1 cellular context compared by ENCODE assay signal in the genomic region with DNA sequence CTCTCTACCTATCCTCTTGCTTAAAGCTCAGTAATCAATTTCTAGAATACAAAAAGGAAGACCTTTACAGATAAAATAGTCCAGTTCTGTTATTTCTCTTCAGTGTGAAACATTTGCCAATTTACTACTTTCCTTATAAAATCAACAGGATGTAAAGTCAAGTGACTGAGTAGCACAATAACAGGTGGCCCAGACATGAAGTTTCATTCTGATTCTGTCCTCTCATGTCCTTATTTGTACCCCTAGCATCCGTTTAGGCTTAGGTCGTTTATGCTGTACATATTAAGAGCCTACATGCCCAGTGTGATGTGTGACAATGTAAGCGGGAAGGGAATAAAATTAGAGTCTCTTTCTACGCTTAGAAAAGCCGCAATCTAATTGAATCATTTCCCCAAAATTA.
A peak's percentile ranks its signal among the peaks of the same experiment; 100 is the strongest.
TF ChIP-seq lines count a peak whose summit lies in the region.

No MANE protein-coding gene starts in this region.

TF ChIP-seq in GM12878, 131 proteins besides CTCF, POLR2A, EP300 and RAD21 (continued from another document and continues in another):
- TF ChIP-seq, protein P1, sequence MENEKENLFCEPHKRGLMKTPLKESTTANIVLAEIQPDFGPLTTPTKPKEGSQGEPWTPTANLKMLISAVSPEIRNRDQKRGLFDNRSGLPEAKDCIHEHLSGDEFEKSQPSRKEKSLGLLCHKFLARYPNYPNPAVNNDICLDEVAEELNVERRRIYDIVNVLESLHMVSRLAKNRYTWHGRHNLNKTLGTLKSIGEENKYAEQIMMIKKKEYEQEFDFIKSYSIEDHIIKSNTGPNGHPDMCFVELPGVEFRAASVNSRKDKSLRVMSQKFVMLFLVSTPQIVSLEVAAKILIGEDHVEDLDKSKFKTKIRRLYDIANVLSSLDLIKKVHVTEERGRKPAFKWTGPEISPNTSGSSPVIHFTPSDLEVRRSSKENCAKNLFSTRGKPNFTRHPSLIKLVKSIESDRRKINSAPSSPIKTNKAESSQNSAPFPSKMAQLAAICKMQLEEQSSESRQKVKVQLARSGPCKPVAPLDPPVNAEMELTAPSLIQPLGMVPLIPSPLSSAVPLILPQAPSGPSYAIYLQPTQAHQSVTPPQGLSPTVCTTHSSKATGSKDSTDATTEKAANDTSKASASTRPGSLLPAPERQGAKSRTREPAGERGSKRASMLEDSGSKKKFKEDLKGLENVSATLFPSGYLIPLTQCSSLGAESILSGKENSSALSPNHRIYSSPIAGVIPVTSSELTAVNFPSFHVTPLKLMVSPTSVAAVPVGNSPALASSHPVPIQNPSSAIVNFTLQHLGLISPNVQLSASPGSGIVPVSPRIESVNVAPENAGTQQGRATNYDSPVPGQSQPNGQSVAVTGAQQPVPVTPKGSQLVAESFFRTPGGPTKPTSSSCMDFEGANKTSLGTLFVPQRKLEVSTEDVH (IDR thresholded peaks at IDR 0.05; ENCODE audit: low read depth, partially characterized antibody): no peak
- TF ChIP-seq NR2C2 (IDR thresholded peaks at IDR 0.05; ENCODE audit: borderline replicate concordance, control insufficient read depth, insufficient read length, low read depth) (no peak), SUZ12 (IDR thresholded peaks at IDR 0.05; ENCODE audit: unreplicated experiment) (no peak), FOS (IDR thresholded peaks at IDR 0.05; ENCODE audit: borderline replicate concordance, extremely low read depth, insufficient read length) (no peak), SUPT20H (IDR thresholded peaks at IDR 0.05; ENCODE audit: borderline replicate concordance, control insufficient read depth, low read depth, low read length) (no peak), KDM1A (IDR thresholded peaks at IDR 0.05; ENCODE audit: borderline replicate concordance) (no peak), BCL3 (IDR thresholded peaks at IDR 0.05; ENCODE audit: borderline replicate concordance, insufficient read depth, low read depth, low read length, poor library complexity, severe bottlenecking) (no peak), ZZZ3 (IDR thresholded peaks at IDR 0.05; ENCODE audit: control insufficient read depth, insufficient read length, low read depth) (no peak), BMI1 (IDR thresholded peaks at IDR 0.05; ENCODE audit: borderline replicate concordance) (no peak), MTA3 (IDR thresholded peaks at IDR 0.05; ENCODE audit: borderline replicate concordance, low read length) (no peak), CUX1 (IDR thresholded peaks at IDR 0.05; ENCODE audit: insufficient replicate concordance, low read depth, low read length) (no peak), CREM (IDR thresholded peaks at IDR 0.05; ENCODE audit: low read depth) (peak; percentile 31), ZBED1 (IDR thresholded peaks at IDR 0.05; ENCODE audit: borderline replicate concordance) (no peak), E2F4 (IDR thresholded peaks at IDR 0.05; ENCODE audit: low read depth, low read length) (no peak), RFX5 (IDR thresholded peaks at IDR 0.05; ENCODE audit: low read depth, low read length) (no peak), KAT2A (conservative IDR thresholded peaks at IDR 0.05; ENCODE audit: control insufficient read depth, low read depth, low read length) (no peak), PML (IDR thresholded peaks at IDR 0.05; ENCODE audit: low read length) (no peak), MEF2A (IDR thresholded peaks at IDR 0.05; ENCODE audit: insufficient read depth, low read depth, low read length) (no peak), CEBPB (IDR thresholded peaks at IDR 0.05; ENCODE audit: borderline replicate concordance in 1 of 2, low read depth in 2 of 2, low read length in 2 of 2) (no peak), ASH2L (IDR thresholded peaks at IDR 0.05; ENCODE audit: borderline replicate concordance, low read depth) (no peak), CHD2 (IDR thresholded peaks at IDR 0.05; ENCODE audit: borderline replicate concordance, low read depth, low read length) (peak; percentile 42; the same call in 1 of the 2 replicates), SMARCA5 (IDR thresholded peaks at IDR 0.05) (no peak), ZSCAN29 (IDR thresholded peaks at IDR 0.05) (no peak), MTA2 (IDR thresholded peaks at IDR 0.05; ENCODE audit: low read depth) (peak; percentile 47), ZNF207 (IDR thresholded peaks at IDR 0.05; ENCODE audit: borderline replicate concordance) (no peak), SPI1 (IDR thresholded peaks at IDR 0.05; ENCODE audit: borderline replicate concordance, insufficient read depth, low read depth, low read length) (0 out of 2 replicates have a peak, but pooled peaks have one; percentile 2), FOXM1 (IDR thresholded peaks at IDR 0.05; ENCODE audit: low read depth, low read length) (0 out of 2 replicates have a peak, but pooled peaks have one; percentile 19), EZH2 (IDR thresholded peaks at IDR 0.05; ENCODE audit: borderline replicate concordance, control insufficient read depth, low read depth, low read length) (no peak), TCF12 (IDR thresholded peaks at IDR 0.05; ENCODE audit: low read depth, low read length) (peak; percentile 84), ZNF217 (IDR thresholded peaks at IDR 0.05) (no peak), GABPA (IDR thresholded peaks at IDR 0.05; ENCODE audit: low read depth) (no peak), IKZF2 (IDR thresholded peaks at IDR 0.05) (peak; percentile 37 to 49; a peak in 2 of 4 replicates), ZNF274 (IDR thresholded peaks at IDR 0.05; ENCODE audit: insufficient read depth, insufficient read length) (no peak), SRF (IDR thresholded peaks at IDR 0.05; ENCODE audit: low read depth in 2 of 2, low read length in 2 of 2) (peak; percentile 50 to 87), LARP7 (IDR thresholded peaks at IDR 0.05) (no peak), POU2F2 (IDR thresholded peaks at IDR 0.05; ENCODE audit: borderline replicate concordance, low read depth, low read length) (no peak), EED (IDR thresholded peaks at IDR 0.05; ENCODE audit: low read depth) (no peak), STAT1 (conservative IDR thresholded peaks at IDR 0.05) (no peak), HDAC6 (IDR thresholded peaks at IDR 0.05; ENCODE audit: unreplicated experiment) (no peak), IRF3 (IDR thresholded peaks at IDR 0.05) (no peak)
- TF ChIP-seq, protein P2, sequence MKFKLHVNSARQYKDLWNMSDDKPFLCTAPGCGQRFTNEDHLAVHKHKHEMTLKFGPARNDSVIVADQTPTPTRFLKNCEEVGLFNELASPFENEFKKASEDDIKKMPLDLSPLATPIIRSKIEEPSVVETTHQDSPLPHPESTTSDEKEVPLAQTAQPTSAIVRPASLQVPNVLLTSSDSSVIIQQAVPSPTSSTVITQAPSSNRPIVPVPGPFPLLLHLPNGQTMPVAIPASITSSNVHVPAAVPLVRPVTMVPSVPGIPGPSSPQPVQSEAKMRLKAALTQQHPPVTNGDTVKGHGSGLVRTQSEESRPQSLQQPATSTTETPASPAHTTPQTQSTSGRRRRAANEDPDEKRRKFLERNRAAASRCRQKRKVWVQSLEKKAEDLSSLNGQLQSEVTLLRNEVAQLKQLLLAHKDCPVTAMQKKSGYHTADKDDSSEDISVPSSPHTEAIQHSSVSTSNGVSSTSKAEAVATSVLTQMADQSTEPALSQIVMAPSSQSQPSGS (IDR thresholded peaks at IDR 0.05; ENCODE audit: low read length): 0 out of 2 replicates have a peak, but pooled peaks have one; percentile 33
- TF ChIP-seq, protein P3, sequence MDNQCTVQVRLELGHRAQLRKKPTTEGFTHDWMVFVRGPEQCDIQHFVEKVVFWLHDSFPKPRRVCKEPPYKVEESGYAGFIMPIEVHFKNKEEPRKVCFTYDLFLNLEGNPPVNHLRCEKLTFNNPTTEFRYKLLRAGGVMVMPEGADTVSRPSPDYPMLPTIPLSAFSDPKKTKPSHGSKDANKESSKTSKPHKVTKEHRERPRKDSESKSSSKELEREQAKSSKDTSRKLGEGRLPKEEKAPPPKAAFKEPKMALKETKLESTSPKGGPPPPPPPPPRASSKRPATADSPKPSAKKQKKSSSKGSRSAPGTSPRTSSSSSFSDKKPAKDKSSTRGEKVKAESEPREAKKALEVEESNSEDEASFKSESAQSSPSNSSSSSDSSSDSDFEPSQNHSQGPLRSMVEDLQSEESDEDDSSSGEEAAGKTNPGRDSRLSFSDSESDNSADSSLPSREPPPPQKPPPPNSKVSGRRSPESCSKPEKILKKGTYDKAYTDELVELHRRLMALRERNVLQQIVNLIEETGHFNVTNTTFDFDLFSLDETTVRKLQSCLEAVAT (IDR thresholded peaks at IDR 0.05): no peak
- TF ChIP-seq, protein P4, sequence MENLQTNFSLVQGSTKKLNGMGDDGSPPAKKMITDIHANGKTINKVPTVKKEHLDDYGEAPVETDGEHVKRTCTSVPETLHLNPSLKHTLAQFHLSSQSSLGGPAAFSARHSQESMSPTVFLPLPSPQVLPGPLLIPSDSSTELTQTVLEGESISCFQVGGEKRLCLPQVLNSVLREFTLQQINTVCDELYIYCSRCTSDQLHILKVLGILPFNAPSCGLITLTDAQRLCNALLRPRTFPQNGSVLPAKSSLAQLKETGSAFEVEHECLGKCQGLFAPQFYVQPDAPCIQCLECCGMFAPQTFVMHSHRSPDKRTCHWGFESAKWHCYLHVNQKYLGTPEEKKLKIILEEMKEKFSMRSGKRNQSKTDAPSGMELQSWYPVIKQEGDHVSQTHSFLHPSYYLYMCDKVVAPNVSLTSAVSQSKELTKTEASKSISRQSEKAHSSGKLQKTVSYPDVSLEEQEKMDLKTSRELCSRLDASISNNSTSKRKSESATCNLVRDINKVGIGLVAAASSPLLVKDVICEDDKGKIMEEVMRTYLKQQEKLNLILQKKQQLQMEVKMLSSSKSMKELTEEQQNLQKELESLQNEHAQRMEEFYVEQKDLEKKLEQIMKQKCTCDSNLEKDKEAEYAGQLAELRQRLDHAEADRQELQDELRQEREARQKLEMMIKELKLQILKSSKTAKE (IDR thresholded peaks at IDR 0.05; ENCODE audit: low read depth, poor library complexity, severe bottlenecking): peak; percentile 59
